7 cellular contexts compared by ENCODE assay signal in the genomic region with DNA sequence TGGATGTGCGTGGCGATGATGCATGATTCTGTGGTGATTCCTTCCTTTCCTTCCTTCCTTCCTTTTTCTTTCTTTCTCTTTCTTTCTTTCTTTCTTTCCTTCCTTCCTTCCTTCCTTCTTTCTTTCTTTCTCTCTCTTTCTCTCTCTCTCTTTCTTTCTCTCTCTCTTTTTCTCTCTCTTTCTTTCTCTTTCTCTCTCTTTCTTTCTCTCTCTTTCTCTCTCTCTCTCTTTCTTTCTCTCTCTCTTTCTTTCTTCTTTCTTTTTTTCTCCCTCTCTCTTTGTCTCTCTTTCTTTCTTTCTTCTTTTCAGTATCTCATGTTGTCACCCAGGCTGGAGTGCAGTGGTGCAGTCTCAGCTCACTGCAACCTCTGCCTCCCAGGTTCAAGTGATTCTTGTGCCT.
DNase-seq lines count a peak whose midpoint lies in the region; ATAC-seq, FAIRE-seq and TF ChIP-seq lines count a peak whose summit lies in the region.
"Not testable (repeated sequence)": the region's sequence is repeated elsewhere in the genome, so short reads cannot be mapped to it uniquely, and the experiment has no call there.

No MANE protein-coding gene starts in this region.

- not testable (repeated sequence) for H3K27me3 Mint-ChIP-seq in H9 (ENCODE audit: low read depth); mesothelial cell of epicardium (ENCODE audit: low read depth); nephron (ENCODE audit: low read depth); neural crest cell (ENCODE audit: low read depth)

- not testable (repeated sequence) for H2AK5ac ChIP-seq in H9 (ENCODE audit: insufficient read length, low read length)

- TF ChIP-seq CTCF in H9 (conservative IDR thresholded peaks at IDR 0.05); HEK293 (tag by site-specific recombination; IDR thresholded peaks at IDR 0.05); K562 (IDR thresholded peaks at IDR 0.05 in 2 of 3, conservative IDR thresholded peaks at IDR 0.05 in 1 of 3; ENCODE audit: insufficient read depth in 2 of 3, low read depth in 1 of 3, low read length in 3 of 3); kidney (IDR thresholded peaks at IDR 0.05; ENCODE audit: borderline replicate concordance, extremely low read depth, insufficient read depth); mesothelial cell of epicardium (IDR thresholded peaks at IDR 0.05; ENCODE audit: unreplicated experiment); nephron (IDR thresholded peaks at IDR 0.05; ENCODE audit: unreplicated experiment in 3 of 3); neural crest cell (conservative IDR thresholded peaks at IDR 0.05): not testable (repeated sequence)

- H3K4me1 Mint-ChIP-seq in H9, mesothelial cell of epicardium, neural crest cell: not testable (repeated sequence)
- H3K4me1 Mint-ChIP-seq in nephron: peaks cover 14% of the 10 kb centered on the region

- not testable (repeated sequence) for H2AFZ ChIP-seq in H9 (ENCODE audit: low read length); K562 (ENCODE audit: low read depth, low read length)

- ATAC-seq in K562: not testable (repeated sequence)

- not testable (repeated sequence) for H3K36me3 ChIP-seq in HEK293 (ENCODE audit: control insufficient read depth in 2 of 2, insufficient read depth in 1 of 2, low read length in 2 of 2); K562 (ENCODE audit: control insufficient read depth, insufficient read depth, low read length); kidney (ENCODE audit: control insufficient read depth in 1 of 2, insufficient read depth in 2 of 2, low read length in 2 of 2)

- not testable (repeated sequence) for H2BK5ac ChIP-seq in H9 (ENCODE audit: insufficient read length, low read length)

- not testable (repeated sequence) for H3K27me3 ChIP-seq in H9 (ENCODE audit: insufficient read depth, low read length)
- peaks cover 21 to 44% of the 10 kb centered on the region in 2 experiments for H3K27me3 ChIP-seq in K562 (ENCODE audit: control insufficient read depth in 2 of 2, insufficient read depth in 2 of 2, low read length in 2 of 2)

- TF ChIP-seq RAD21 in K562 (CRISPR knock-in tag; conservative IDR thresholded peaks at IDR 0.05 in 1 of 2, IDR thresholded peaks at IDR 0.05 in 1 of 2): not testable (repeated sequence)

- not testable (repeated sequence) for H3K9me3 ChIP-seq in H9 (ENCODE audit: control insufficient read depth, low read depth, low read length); HEK293 (ENCODE audit: control insufficient read depth, insufficient read depth, low read depth, low read length); K562 (replicated peaks; ENCODE audit: control insufficient read depth, insufficient read depth, low read depth, low read length); kidney (ENCODE audit: control insufficient read depth in 1 of 2, low read length in 2 of 2)

- WGBS in H9 (ENCODE audit: extremely low coverage, insufficient read length, low lambda C conversion rate): no CpG with 5 or more reads among the region's 2 CpGs
- 0% methylated on average over 2 of the region's 2 CpGs for WGBS in K562 (ENCODE audit: insufficient coverage, low coverage, missing lambda C conversion rate)

- not testable (repeated sequence) for H3K9me1 ChIP-seq in K562 (ENCODE audit: control insufficient read depth, insufficient read depth, low read length)

- H2BK20ac ChIP-seq in H9 (ENCODE audit: low read depth, low read length, poor library complexity, severe bottlenecking): not testable (repeated sequence)

- H3K18ac ChIP-seq in H9 (ENCODE audit: insufficient read length, low read depth, low read length): not testable (repeated sequence)

- not testable (repeated sequence) for H4K91ac ChIP-seq in H9 (ENCODE audit: insufficient read length, low read depth, low read length)

- H3K79me2 ChIP-seq in H9 (ENCODE audit: insufficient read depth, low read length); K562 (ENCODE audit: control insufficient read depth, insufficient read depth, low read length): not testable (repeated sequence)

- POLR2A ChIA-PET in HEK293 (lab: Yijun Ruan, JAX); K562 (lab: Yijun Ruan, JAX): not testable (repeated sequence)

- not testable (repeated sequence) for H3K27ac ChIP-seq in H9 (ENCODE audit: insufficient read length, low read depth, low read length); HEK293 (ENCODE audit: extremely low read depth, low read depth, low read length); K562 (ENCODE audit: extremely low read depth, low read depth, low read length); kidney (ENCODE audit: low read depth in 2 of 2, low read length in 2 of 2)

- H3K4me2 ChIP-seq in H9 (ENCODE audit: insufficient read depth, insufficient read length, low read length); K562 (ENCODE audit: insufficient read depth, low read length): not testable (repeated sequence)

- H3K56ac ChIP-seq in H9 (ENCODE audit: insufficient read length, low read depth, low read length): not testable (repeated sequence)

- not testable (repeated sequence) for H3K23ac ChIP-seq in H9 (ENCODE audit: insufficient read length, low read depth, low read length)

- CTCF ChIA-PET in HEK293 (lab: Yijun Ruan, JAX); K562 (lab: Yijun Ruan, JAX; ENCODE audit: low intra/inter-chr PET ratio): not testable (repeated sequence)

- H3K4me1 ChIP-seq in H9 (ENCODE audit: insufficient read depth, low read length); HEK293 (ENCODE audit: control insufficient read depth, insufficient read depth, low read length); K562 (replicated peaks in 1 of 2; ENCODE audit: control insufficient read depth in 2 of 2, insufficient read depth in 2 of 2, low read length in 2 of 2); kidney (ENCODE audit: control insufficient read depth in 1 of 2, insufficient read depth in 1 of 2, low read depth in 1 of 2, low read length in 2 of 2): not testable (repeated sequence)

- not testable (repeated sequence) for H3T11ph ChIP-seq in H9 (ENCODE audit: low read length)

- H3K14ac ChIP-seq in H9 (ENCODE audit: insufficient read depth, low read length): not testable (repeated sequence)

- H2BK120ac ChIP-seq in H9 (ENCODE audit: low read depth, low read length, poor library complexity, severe bottlenecking): not testable (repeated sequence)

- not testable (repeated sequence) for H3K79me1 ChIP-seq in H9 (ENCODE audit: insufficient read depth, low read depth, low read length, poor library complexity, severe bottlenecking)

- H3K23me2 ChIP-seq in H9 (ENCODE audit: insufficient read length, low read depth, low read length, poor library complexity, severe bottlenecking): not testable (repeated sequence)

- not testable (repeated sequence) for H4K20me1 ChIP-seq in H9 (ENCODE audit: control insufficient read depth, insufficient read depth, insufficient read length); K562 (replicated peaks; ENCODE audit: control insufficient read depth, insufficient read depth, low read length)

- not testable (repeated sequence) for TF ChIP-seq POLR2A in K562 (conservative IDR thresholded peaks at IDR 0.05)

- H3K9me3 Mint-ChIP-seq in H9 (peaks cover 12 to 16% of the 10 kb centered on the region in 2 experiments), mesothelial cell of epicardium (peaks cover 19% of the 10 kb centered on the region), nephron (peaks cover 24% of the 10 kb centered on the region), neural crest cell (peaks cover 11% of the 10 kb centered on the region)

- not testable (repeated sequence) for FAIRE-seq in K562 (lab: Jason Lieb, UNC); kidney (lab: Jason Lieb, UNC)

- not testable (repeated sequence) for H2BK12ac ChIP-seq in H9 (ENCODE audit: insufficient read length, low read depth, low read length)

- not testable (repeated sequence) for DNase-seq in H9; K562 (ENCODE audit: extremely low read depth in 1 of 4, low spot score in 3 of 4); mesothelial cell of epicardium (ENCODE audit: low spot score in 2 of 2, unreplicated experiment in 2 of 2); neural crest cell (ENCODE audit: low read depth, low spot score)
- peak; percentile 12 for DNase-seq in kidney

- not testable (repeated sequence) for H4K8ac ChIP-seq in H9 (replicated peaks; ENCODE audit: insufficient read length, low read depth, low read length)

- TF ChIP-seq EP300 in K562 (IDR thresholded peaks at IDR 0.05; ENCODE audit: low read length): not testable (repeated sequence)

- H3K4me3 Mint-ChIP-seq in H9, mesothelial cell of epicardium, nephron, neural crest cell: not testable (repeated sequence)

- H3K36me3 Mint-ChIP-seq in H9 (ENCODE audit: insufficient read depth in 1 of 3, low read depth in 3 of 3) (peaks cover 17 to 25% (median 21%) of the 10 kb centered on the region in 3 experiments), mesothelial cell of epicardium (peaks cover 22% of the 10 kb centered on the region), nephron (ENCODE audit: low read depth) (peaks cover 38% of the 10 kb centered on the region), neural crest cell (ENCODE audit: low read depth) (peaks cover 15% of the 10 kb centered on the region)

- H3K4me3 ChIP-seq in HEK293 (ENCODE audit: low read depth, low read length); K562; kidney (ENCODE audit: low read length in 2 of 2): not testable (repeated sequence)

- H4K5ac ChIP-seq in H9 (ENCODE audit: insufficient read length, low read depth, low read length): not testable (repeated sequence)

- not testable (repeated sequence) for H2BK15ac ChIP-seq in H9 (ENCODE audit: low read depth, low read length)

- H3K9ac ChIP-seq in H9 (ENCODE audit: extremely low read depth, insufficient read length, low read length); K562 (ENCODE audit: insufficient read depth in 1 of 2, low read depth in 2 of 2, low read length in 2 of 2); kidney (ENCODE audit: low read length in 2 of 2): not testable (repeated sequence)

- BruUV-seq in K562 (replicated peaks; lab: Mats Ljungman, UMichigan): not testable (repeated sequence)

- in situ Hi-C loops in K562 (cut with MboI): not testable (repeated sequence)

- not testable (repeated sequence) for H3K4ac ChIP-seq in H9 (ENCODE audit: low read depth, low read length)

- H3K27ac Mint-ChIP-seq in H9 (peak overlapping the region in 2 of 3 experiments; percentile 19 to 42; a peak in 1 of 7 replicates), mesothelial cell of epicardium (peak overlapping the region; percentile 66), nephron (peak overlapping the region; percentile 41 to 52 (median 51)), neural crest cell (ENCODE audit: unreplicated experiment) (peak overlapping the region; percentile 64)

- intact Hi-C loops in K562 (cut with micrococcal nuclease); kidney (cut with DNase I): not testable (repeated sequence)
